ENCODE assay signal across 7 cellular contexts in the genomic region with DNA sequence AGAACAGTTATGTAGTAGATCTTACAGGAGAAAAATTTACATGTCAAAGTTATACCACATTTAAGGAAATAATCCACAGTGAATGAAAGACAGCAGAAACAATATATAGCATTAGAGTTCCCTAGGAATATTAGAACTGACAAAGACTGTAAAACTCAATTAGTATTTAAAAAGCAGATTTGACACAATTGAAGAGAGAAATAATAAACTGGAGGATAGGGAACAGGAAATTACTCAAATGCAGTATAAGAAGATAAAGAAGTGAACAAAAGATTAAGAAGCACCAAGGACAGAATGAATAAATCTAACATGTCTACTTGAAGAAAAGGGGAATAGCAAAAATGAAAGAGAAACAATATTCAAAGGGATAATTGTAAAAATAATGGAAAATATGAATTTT. TPM values are rescaled to one million over a fixed set of nuclear protein-coding genes. Genes with fewer than 3 reads are reported as not detected.
"Had no signal": no experiment of that assay in that cellular context is flagged by ENCODE, and none has a peak within 500 bp of the region (broad histone marks: within the 10 kb centered on the region; RNA-seq: fewer than 3 reads in every experiment).

No MANE protein-coding gene starts in this region.

- DNase-seq: IMR-90, KBM-7 had no signal

- ATAC-seq: HepG2, K562 had no signal

- H3K4me1 Mint-ChIP-seq: IgD-negative memory B cell had no signal

- H3K4me3 Mint-ChIP-seq: IgD-negative memory B cell had no signal

- H3K27ac ChIP-seq: HL-60 had no signal

- H3K27ac Mint-ChIP-seq: IgD-negative memory B cell had no signal

- H3K4me3 ChIP-seq: K562 had no signal

RNA-seq across cellular contexts. Expression of a gene that starts 27.3 kb away (rescaled TPM):
- total RNA-seq: HT1080 had no signal
- polyA plus RNA-seq: IgD-negative memory B cell had no signal
